ENCODE assay signal across 18 cellular contexts in the genomic region with DNA sequence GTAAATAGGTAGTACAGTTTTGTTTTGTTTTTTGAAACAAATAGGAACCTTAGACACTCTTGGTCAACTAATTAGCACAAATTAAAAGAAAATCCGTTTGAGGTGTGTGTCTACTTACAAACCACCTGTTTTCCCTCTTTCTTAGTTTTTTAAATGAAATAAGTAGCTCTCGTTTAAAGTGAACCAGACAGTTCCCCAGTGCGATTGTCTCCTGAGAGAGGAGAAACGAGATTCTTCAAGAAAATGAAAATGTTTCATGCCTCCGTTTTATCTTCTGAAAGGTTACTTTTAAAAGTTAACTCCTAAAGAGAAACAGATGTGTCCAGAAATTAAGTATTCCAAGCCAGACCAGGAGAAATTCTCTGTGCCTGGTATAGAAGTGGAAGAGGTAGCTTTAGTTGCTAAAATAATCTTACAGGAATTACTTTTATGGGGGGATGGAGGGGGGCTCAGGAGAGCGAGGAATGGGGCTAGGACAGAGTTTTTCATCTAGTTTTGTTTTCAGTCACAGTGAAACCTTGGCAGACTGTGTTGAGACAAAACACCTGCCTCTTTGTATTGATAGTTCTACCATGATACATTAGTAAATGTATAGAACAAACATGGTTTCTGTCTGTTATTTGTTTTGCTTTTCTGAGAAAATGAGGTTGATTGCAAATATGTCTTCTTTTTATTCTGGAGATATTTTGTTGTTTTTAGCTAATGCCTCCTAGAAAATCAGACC.
"Had no signal": no experiment of that assay in that cellular context is flagged by ENCODE, and none has a peak within 500 bp of the region (broad histone marks: within the 10 kb centered on the region; RNA-seq: fewer than 3 reads in every experiment).

No MANE protein-coding gene starts in this region.

- H3K36me3 ChIP-seq: gastrocnemius medialis, heart right ventricle, neutrophil, transverse colon had no signal

- H3K4me3 ChIP-seq: dorsolateral prefrontal cortex, gastrocnemius medialis, heart right ventricle, mucosa of descending colon, testis, transverse colon had no signal

- H3K4me1 ChIP-seq: gastrocnemius medialis, heart right ventricle, testis, transverse colon had no signal

- H3K9me3 ChIP-seq: gastrocnemius medialis, mucosa of descending colon, neutrophil, testis, transverse colon had no signal

- H3K27me3 ChIP-seq: dorsolateral prefrontal cortex, gastrocnemius medialis, heart right ventricle, neutrophil, testis, transverse colon had no signal

- H3K27ac ChIP-seq: dorsolateral prefrontal cortex, gastrocnemius medialis, heart right ventricle, neutrophil, testis, transverse colon had no signal

- DNase-seq: cortex of kidney; dorsolateral prefrontal cortex; effector CD8-positive, alpha-beta T cell; gastrocnemius medialis; heart right ventricle; islet precursor cell; mammary epithelial cell; mucosa of descending colon; naive thymus-derived CD8-positive, alpha-beta T cell; stimulated activated CD4-positive, alpha-beta T cell treated with anti-CD3 and anti-CD28 coated beads, Interleukin-2, amount 100 ng/mL, for 24 hours; stimulated activated CD4-positive, alpha-beta T cell treated with anti-CD3 and anti-CD28 coated beads, Interleukin-4, amount 100 ng/mL, for 4 hours; stimulated activated naive B cell treated with anti-CD40 and anti-IgM and Interleukin-4, amounts not matched to agents 10 μg/mL and 1 μg/mL and 100 μg/mL, for 72 hours; stimulated activated naive CD8-positive, alpha-beta T cell treated with anti-CD3 and anti-CD28 coated beads, Interleukin-15, amount 100 ng/mL, for 72 hours; testis; transverse colon had no signal

- ATAC-seq: gastrocnemius medialis; heart right ventricle; left lobe of liver; mucosa of descending colon; naive thymus-derived CD8-positive, alpha-beta T cell; sciatic nerve; stimulated activated naive B cell treated with anti-CD40 and anti-IgM and Interleukin-4, amounts not matched to agents 10 μg/mL and 1 μg/mL and 100 μg/mL, for 72 hours; stimulated activated naive CD8-positive, alpha-beta T cell treated with anti-CD3 and anti-CD28 coated beads, Interleukin-15, amount 100 ng/mL, for 72 hours had no signal
